In the genomic region with DNA sequence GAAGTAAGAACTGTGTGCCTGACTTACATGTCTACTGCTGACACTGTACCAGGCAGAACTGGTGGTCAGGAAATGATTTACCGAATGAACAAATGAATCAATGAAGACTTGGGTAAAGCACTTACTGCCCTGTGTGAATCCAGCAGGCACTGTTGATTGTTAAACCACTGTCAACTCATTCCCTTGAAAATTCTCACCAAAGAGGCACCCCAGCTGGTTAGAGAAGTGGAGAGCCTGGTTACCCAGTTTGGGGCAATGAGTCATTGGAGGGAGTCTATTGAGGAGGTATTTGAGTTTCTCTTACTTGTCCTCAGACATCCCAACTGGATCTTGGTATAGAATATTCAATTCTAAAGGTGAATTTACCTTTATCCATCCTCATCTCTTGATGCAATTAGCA, we compare ENCODE assay signal across 17 cellular contexts.
"Had no signal": no experiment of that assay in that cellular context is flagged by ENCODE, and none has a peak within 500 bp of the region (broad histone marks: within the 10 kb centered on the region; RNA-seq: fewer than 3 reads in every experiment).

No MANE protein-coding gene starts in this region.

- H3K27ac Mint-ChIP-seq: naive thymus-derived CD4-positive, alpha-beta T cell; stimulated activated memory B cell treated with anti-CD40 and anti-IgM and Interleukin-4, amounts not matched to agents 10 μg/mL and 1 μg/mL and 100 μg/mL, for 72 hours had no signal

- H3K36me3 Mint-ChIP-seq: stimulated activated memory B cell treated with anti-CD40 and anti-IgM and Interleukin-4, amounts not matched to agents 10 μg/mL and 1 μg/mL and 100 μg/mL, for 72 hours had no signal

- H3K4me3 Mint-ChIP-seq: naive thymus-derived CD4-positive, alpha-beta T cell; neural crest cell; stimulated activated memory B cell treated with anti-CD40 and anti-IgM and Interleukin-4, amounts not matched to agents 10 μg/mL and 1 μg/mL and 100 μg/mL, for 72 hours had no signal

- H3K9me3 Mint-ChIP-seq: neural crest cell; stimulated activated memory B cell treated with anti-CD40 and anti-IgM and Interleukin-4, amounts not matched to agents 10 μg/mL and 1 μg/mL and 100 μg/mL, for 72 hours had no signal

- DNase-seq: central memory CD4-positive, alpha-beta T cell; effector CD4-positive, alpha-beta T cell; glutamatergic neuron; kidney glomerular epithelial cell; mammary epithelial cell; naive thymus-derived CD4-positive, alpha-beta T cell; nucleus accumbens; ovary; right cardiac atrium; stimulated activated CD4-positive, alpha-beta T cell treated with anti-CD3 and anti-CD28 coated beads, Interleukin-4, amount 100 ng/mL, for 1 hour; stimulated activated CD8-positive, alpha-beta memory T cell treated with anti-CD3 and anti-CD28 coated beads, Interleukin-4, amount 100 ng/mL, for 48 hours; stomach; trophoblast cell had no signal

- H3K4me1 Mint-ChIP-seq: stimulated activated memory B cell treated with anti-CD40 and anti-IgM and Interleukin-4, amounts not matched to agents 10 μg/mL and 1 μg/mL and 100 μg/mL, for 72 hours had no signal

- ATAC-seq: gastroesophageal sphincter; left lobe of liver; naive thymus-derived CD4-positive, alpha-beta T cell; right cardiac atrium; stimulated activated memory B cell treated with anti-CD40 and anti-IgM and Interleukin-4, amounts not matched to agents 10 μg/mL and 1 μg/mL and 100 μg/mL, for 72 hours had no signal
